ENCODE assay signal across 1 cellular context in the genomic region with DNA sequence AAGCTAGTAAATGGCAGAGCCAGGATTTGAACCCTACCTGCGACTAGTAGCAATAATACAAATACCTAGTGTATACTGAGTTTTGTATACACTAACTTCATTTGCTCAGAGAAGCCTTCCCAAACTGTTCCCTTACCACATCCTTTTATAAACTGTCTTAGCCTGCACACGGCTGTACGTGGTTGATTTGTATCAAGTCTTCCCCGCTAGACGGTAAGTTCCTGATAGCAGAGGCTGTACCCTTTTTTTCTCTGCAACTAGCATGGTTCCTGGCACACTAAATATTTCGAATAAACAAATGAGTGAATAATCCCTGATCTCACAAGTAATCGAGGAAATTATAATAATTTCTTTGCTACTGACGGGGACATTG.
TF ChIP-seq lines count a peak whose summit lies in the region.

No MANE protein-coding gene starts in this region.

TF ChIP-seq in SK-N-SH, 30 proteins besides CTCF, POLR2A, EP300 and RAD21 (continued from another document):
- no peak for TF ChIP-seq REST (IDR thresholded peaks at IDR 0.05; ENCODE audit: low read depth, low read length)
- no peak for TF ChIP-seq RXRA (IDR thresholded peaks at IDR 0.05; ENCODE audit: borderline replicate concordance, low read depth)
